In the genomic region with DNA sequence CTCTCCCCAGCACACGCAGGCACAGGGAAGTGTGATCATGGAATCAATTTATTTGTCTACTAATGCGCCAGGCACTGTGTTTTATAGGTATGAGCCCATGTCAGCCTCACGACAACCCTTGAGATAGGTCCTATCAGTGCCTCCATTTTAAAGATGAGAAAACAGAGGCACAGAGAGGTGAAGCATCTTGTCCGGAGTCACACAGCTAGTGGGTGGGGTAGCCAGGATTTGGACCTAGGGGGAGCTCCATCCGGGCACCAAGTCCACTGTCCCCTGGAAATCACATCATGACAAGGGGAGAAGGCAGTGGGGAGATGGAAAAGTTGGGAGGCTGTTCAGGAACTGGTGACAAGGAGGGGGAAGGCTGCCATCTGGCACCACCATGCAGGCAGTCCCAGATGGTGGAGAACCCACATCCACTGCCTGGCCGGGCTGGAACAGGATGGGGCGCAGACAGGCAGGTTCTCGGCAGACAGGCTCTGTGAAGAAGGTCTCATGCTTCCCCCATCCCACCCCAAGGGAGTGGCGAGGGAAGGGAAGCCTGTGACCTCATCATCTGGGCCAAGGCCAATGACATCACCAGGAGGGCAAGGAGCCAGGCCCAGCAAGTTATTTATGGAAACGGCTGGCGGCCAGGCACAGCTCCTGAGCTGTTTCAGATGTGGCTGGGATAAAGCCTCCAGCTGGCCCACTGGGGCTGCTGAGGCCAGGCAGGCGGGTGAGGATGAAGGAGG, we compare ENCODE assay signal across 1 cellular context.
TF ChIP-seq lines count a peak whose summit lies in the region.

No MANE protein-coding gene starts in this region.

TF ChIP-seq in SK-N-SH treated with all-trans-retinoic acid at 6 μM for 48 hours, 23 proteins besides CTCF, POLR2A, EP300 and RAD21 (continued from another document):
- TF ChIP-seq, protein P1, sequence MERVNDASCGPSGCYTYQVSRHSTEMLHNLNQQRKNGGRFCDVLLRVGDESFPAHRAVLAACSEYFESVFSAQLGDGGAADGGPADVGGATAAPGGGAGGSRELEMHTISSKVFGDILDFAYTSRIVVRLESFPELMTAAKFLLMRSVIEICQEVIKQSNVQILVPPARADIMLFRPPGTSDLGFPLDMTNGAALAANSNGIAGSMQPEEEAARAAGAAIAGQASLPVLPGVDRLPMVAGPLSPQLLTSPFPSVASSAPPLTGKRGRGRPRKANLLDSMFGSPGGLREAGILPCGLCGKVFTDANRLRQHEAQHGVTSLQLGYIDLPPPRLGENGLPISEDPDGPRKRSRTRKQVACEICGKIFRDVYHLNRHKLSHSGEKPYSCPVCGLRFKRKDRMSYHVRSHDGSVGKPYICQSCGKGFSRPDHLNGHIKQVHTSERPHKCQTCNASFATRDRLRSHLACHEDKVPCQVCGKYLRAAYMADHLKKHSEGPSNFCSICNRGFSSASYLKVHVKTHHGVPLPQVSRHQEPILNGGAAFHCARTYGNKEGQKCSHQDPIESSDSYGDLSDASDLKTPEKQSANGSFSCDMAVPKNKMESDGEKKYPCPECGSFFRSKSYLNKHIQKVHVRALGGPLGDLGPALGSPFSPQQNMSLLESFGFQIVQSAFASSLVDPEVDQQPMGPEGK (CRISPR knock-in tag; IDR thresholded peaks at IDR 0.05; ENCODE audit: borderline replicate concordance) = no peak
- TF ChIP-seq RARB (CRISPR knock-in tag; IDR thresholded peaks at IDR 0.05) (no peak), ISL1 (CRISPR knock-in tag; IDR thresholded peaks at IDR 0.05) (peak; percentile 65), ZFP30 (CRISPR knock-in tag; IDR thresholded peaks at IDR 0.05) (no peak), ZNF565 (CRISPR knock-in tag; conservative IDR thresholded peaks at IDR 0.05; ENCODE audit: low read depth) (peak; percentile 62; the same call in 1 of the 2 replicates), CREB5 (CRISPR knock-in tag; IDR thresholded peaks at IDR 0.05; ENCODE audit: low read depth) (peak; percentile 98), CSDC2 (CRISPR knock-in tag; IDR thresholded peaks at IDR 0.05) (peak; percentile 81; the same call in 1 of the 2 replicates), ZNF8 (CRISPR knock-in tag; IDR thresholded peaks at IDR 0.05) (peak; percentile 7; the same call in 1 of the 2 replicates), TOX (CRISPR knock-in tag; IDR thresholded peaks at IDR 0.05; ENCODE audit: borderline replicate concordance) (no peak), TCF4 (CRISPR knock-in tag; IDR thresholded peaks at IDR 0.05; ENCODE audit: borderline replicate concordance) (peak; percentile 91), BACH2 (CRISPR knock-in tag; IDR thresholded peaks at IDR 0.05; ENCODE audit: borderline replicate concordance) (no peak), ZC3H10 (CRISPR knock-in tag; IDR thresholded peaks at IDR 0.05) (no peak), ESRRG (CRISPR knock-in tag; IDR thresholded peaks at IDR 0.05) (no peak), ZFP3 (CRISPR knock-in tag; IDR thresholded peaks at IDR 0.05) (peak; percentile 79; the same call in 1 of the 2 replicates)
- TF ChIP-seq, protein P2, sequence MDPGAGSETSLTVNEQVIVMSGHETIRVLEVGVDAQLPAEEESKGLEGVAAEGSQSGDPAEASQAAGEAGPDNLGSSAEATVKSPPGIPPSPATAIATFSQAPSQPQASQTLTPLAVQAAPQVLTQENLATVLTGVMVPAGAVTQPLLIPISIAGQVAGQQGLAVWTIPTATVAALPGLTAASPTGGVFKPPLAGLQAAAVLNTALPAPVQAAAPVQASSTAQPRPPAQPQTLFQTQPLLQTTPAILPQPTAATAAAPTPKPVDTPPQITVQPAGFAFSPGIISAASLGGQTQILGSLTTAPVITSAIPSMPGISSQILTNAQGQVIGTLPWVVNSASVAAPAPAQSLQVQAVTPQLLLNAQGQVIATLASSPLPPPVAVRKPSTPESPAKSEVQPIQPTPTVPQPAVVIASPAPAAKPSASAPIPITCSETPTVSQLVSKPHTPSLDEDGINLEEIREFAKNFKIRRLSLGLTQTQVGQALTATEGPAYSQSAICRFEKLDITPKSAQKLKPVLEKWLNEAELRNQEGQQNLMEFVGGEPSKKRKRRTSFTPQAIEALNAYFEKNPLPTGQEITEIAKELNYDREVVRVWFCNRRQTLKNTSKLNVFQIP (CRISPR knock-in tag; IDR thresholded peaks at IDR 0.05; ENCODE audit: borderline replicate concordance, low read depth) = no peak
TF ChIP-seq in SK-N-SH treated with all-trans-retinoic acid at 6 μM for 48 hours: peak in this region for 10.
